Comparison of ENCODE assay signal across 9 cellular contexts in genomic region chr2:46967990-46968647, GRCh38. TPM values are rescaled to one million over a fixed set of nuclear protein-coding genes. Genes with fewer than 3 reads are reported as not detected.
DNase-seq lines count a peak whose midpoint lies in the region; ATAC-seq and TF ChIP-seq lines count a peak whose summit lies in the region.
"Had no signal": no experiment of that assay in that cellular context is flagged by ENCODE, and none has a peak within 500 bp of the region (broad histone marks: within the 10 kb centered on the region; RNA-seq: fewer than 3 reads in every experiment).

No MANE protein-coding gene starts in this region.

- H3K27me3 ChIP-seq in thyroid gland, result no peaks in the 10 kb centered on the region

- BruUV-seq in MCF 10A (replicated peaks; lab: Mats Ljungman, UMichigan), result no TSS peak

- peak; percentile 55 for ATAC-seq in left lobe of liver
- ATAC-seq in GM19467 (IDR thresholded peaks at IDR 0.05; ENCODE audit: unreplicated experiment), result no peak

- TF ChIP-seq POLR2A in thyroid gland (IDR thresholded peaks at IDR 0.05), result peak in 1 of 2 donors; percentile 34

- H3K27ac ChIP-seq in thyroid gland, result peak overlapping the region; percentile 63 to 99 (median 97)

- no peaks in the 10 kb centered on the region for H3K9me3 ChIP-seq in thyroid gland

- peaks cover 71 to 85% of the 10 kb centered on the region in 2 donors for H3K4me1 ChIP-seq in thyroid gland

- no peaks in the 10 kb centered on the region for H3K36me3 ChIP-seq in thyroid gland

- peak overlapping the region; percentile 64 for H3K4me3 Mint-ChIP-seq in MCF 10A (ENCODE audit: unreplicated experiment)
- H3K4me3 Mint-ChIP-seq: activated T-helper 1 cell treated with anti-CD3 and anti-CD28 coated beads, Interleukin-12 subunit alpha, Interleukin-12 subunit beta, Interleukin-2, Interleukin-4 antibody, amounts not matched to agents 30 ng/mL and 10 ng/mL and 1 ng/mL, durations not matched to agents 14 hours and 24 hours and 36 hours had no signal

- no peaks in the 10 kb centered on the region for H3K9me3 Mint-ChIP-seq in MCF 10A (ENCODE audit: unreplicated experiment)
- H3K9me3 Mint-ChIP-seq: activated T-helper 1 cell treated with anti-CD3 and anti-CD28 coated beads, Interleukin-12 subunit alpha, Interleukin-12 subunit beta, Interleukin-2, Interleukin-4 antibody, amounts not matched to agents 30 ng/mL and 10 ng/mL and 1 ng/mL, durations not matched to agents 14 hours and 24 hours and 36 hours had no signal

- peaks cover 4% of the 10 kb centered on the region for H3K36me3 Mint-ChIP-seq in MCF 10A (ENCODE audit: insufficient read depth, unreplicated experiment)

- H3K27me3 Mint-ChIP-seq in MCF 10A (ENCODE audit: insufficient read depth, unreplicated experiment), result no peaks in the 10 kb centered on the region

- TF ChIP-seq CTCF in MCF 10A (IDR thresholded peaks at IDR 0.05; ENCODE audit: unreplicated experiment) (no peak), thyroid gland (IDR thresholded peaks at IDR 0.05) (no peak), GM10248 (IDR thresholded peaks at IDR 0.05; ENCODE audit: control extremely low read depth, extremely low read depth, low read depth, missing control alignments) (no peak)

- CTCF ChIA-PET in MCF 10A (lab: Yijun Ruan, JAX), result interaction anchor here (0.6 to 1.4 kb wide), 6 partner anchors 29 to 636 kb away, joined by 3 to 5 read pairs (median 3); no protein-coding TSS in a partner anchor
- CTCF ChIA-PET in GM10248 (lab: Yijun Ruan, JAX), result no interaction called here

- POLR2A ChIA-PET in MCF 10A (lab: Yijun Ruan, JAX), result interaction anchor here (0.6 to 1.8 kb wide), 11 partner anchors 10 to 652 kb away, joined by 3 to 30 read pairs (median 4); partner anchors contain the start of gene MCFD2
- POLR2A ChIA-PET in GM10248 (lab: Yijun Ruan, JAX), result no interaction called here

- H3K4me1 Mint-ChIP-seq in MCF 10A (ENCODE audit: insufficient read depth, unreplicated experiment), result peaks cover 54% of the 10 kb centered on the region

- intact Hi-C loops in MCF 10A (cut with micrococcal nuclease) (loop anchor here (1.0 kb wide), 2 partner anchors 17 to 52 kb away; no protein-coding TSS in a partner anchor), thyroid gland (cut with DNase I) (no loop called here)

- H3K4me3 ChIP-seq in thyroid gland (replicated peaks in 1 of 3), result no peak overlapping the region

- WGBS in thyroid gland, 2 donors, result 50 to 69% methylated on average over 9 of the region's 9 CpGs

- DNase-seq in HT-29 (ENCODE audit: low spot score) (peak; percentile 89), MCF 10A (ENCODE audit: unreplicated experiment) (peak; percentile 96), left lobe of liver (ENCODE audit: low spot score) (peak; percentile 77), thyroid gland (peak; percentile 90 to 95), NCI-H510A (lab: John Stamatoyannopoulos, UW) (no peak), GM10248 (ENCODE audit: extremely low spot score) (no peak), OCI-M2 (lab: John Stamatoyannopoulos, UW; ENCODE audit: unreplicated experiment) (no peak)

- peak overlapping the region; percentile 94 for H3K27ac Mint-ChIP-seq in MCF 10A (ENCODE audit: low read depth, unreplicated experiment)
- H3K27ac Mint-ChIP-seq: activated T-helper 1 cell treated with anti-CD3 and anti-CD28 coated beads, Interleukin-12 subunit alpha, Interleukin-12 subunit beta, Interleukin-2, Interleukin-4 antibody, amounts not matched to agents 30 ng/mL and 10 ng/mL and 1 ng/mL, durations not matched to agents 14 hours and 24 hours and 36 hours had no signal

RNA-seq across cellular contexts. Expression of gene TTC7A, which starts 27.1 kb away (rescaled TPM):
- total RNA-seq in HT-29 (2014; rRNA removed; shearing (Covaris generic)), result 21.2 and 23.5 TPM in 2 replicates
- total RNA-seq in MCF 10A (2022) (23.2 and 24.8 TPM in 2 replicates), left lobe of liver (15.7 TPM), thyroid gland (10 to 100 TPM; 27.5 to 46.8 (median 39.5) TPM)

RNA-seq across cellular contexts. Expression of gene MCFD2, which starts 52.5 kb away (rescaled TPM):
- 92.6 and 110 TPM in 2 replicates for total RNA-seq in HT-29 (2014; rRNA removed; shearing (Covaris generic))
- total RNA-seq in MCF 10A (2022), result 157 and 238 TPM in 2 replicates
- 161 TPM for total RNA-seq in left lobe of liver
- 100 to 1,000 TPM; 131 to 223 (median 169) TPM for total RNA-seq in thyroid gland

Comparison
In these comparisons a context has a peak if more than half of its experiments do, and no peak if none do; other contexts are left out.
1. DNase-seq: peak in HT-29 (single experiment), MCF 10A (single experiment), left lobe of liver (single experiment) and thyroid gland (2 of 2); none in NCI-H510A (single experiment), GM10248 (single experiment) and OCI-M2 (single experiment).